In genomic region chr1:116540088-116540487, GRCh38 we compare ENCODE assay signal across 9 cellular contexts. TPM values are rescaled to one million over a fixed set of nuclear protein-coding genes. Genes with fewer than 3 reads are reported as not detected.
A peak's percentile ranks its signal among the peaks of the same experiment; 100 is the strongest.
DNase-seq lines count a peak whose midpoint lies in the region; ATAC-seq and TF ChIP-seq lines count a peak whose summit lies in the region.
"Had no signal": no experiment of that assay in that cellular context is flagged by ENCODE, and none has a peak within 500 bp of the region (broad histone marks: within the 10 kb centered on the region; RNA-seq: fewer than 3 reads in every experiment).

No MANE protein-coding gene starts in this region.

- peaks cover 48% of the 10 kb centered on the region for H3K4me1 ChIP-seq in RWPE2 (ENCODE audit: insufficient read depth, poor library complexity, severe bottlenecking)

- peak overlapping the region; percentile 24 for H3K27ac ChIP-seq in RWPE2 (ENCODE audit: poor library complexity, severe bottlenecking)

- H3K36me3 ChIP-seq in RWPE2 (ENCODE audit: low read depth): peaks cover 11% of the 10 kb centered on the region

- no peak for TF ChIP-seq CTCF in RWPE2 (IDR thresholded peaks at IDR 0.05; ENCODE audit: poor library complexity, severe bottlenecking)

- ATAC-seq in GM18873 (IDR thresholded peaks at IDR 0.05; ENCODE audit: low FRiP score, unreplicated experiment) (peak; percentile 47), HG03060 (IDR thresholded peaks at IDR 0.05; ENCODE audit: low read depth, unreplicated experiment) (peak; percentile 52), RWPE2 (ENCODE audit: low read depth) (no peak)

- POLR2A ChIA-PET in HEK293T (lab: Yijun Ruan, JAX): no interaction called here

- H3K4me3 ChIP-seq in RWPE2 (ENCODE audit: severe bottlenecking): no peak overlapping the region

- H3K9me3 ChIP-seq in RWPE2 (ENCODE audit: severe bottlenecking): no peaks in the 10 kb centered on the region

- no peaks in the 10 kb centered on the region for H3K27me3 ChIP-seq in RWPE2 (ENCODE audit: insufficient read depth, poor library complexity, severe bottlenecking)

- DNase-seq in AML-193 (lab: John Stamatoyannopoulos, UW) (peak; percentile 38 to 43), RWPE2 (ENCODE audit: low spot score) (no peak), HEK293T (ENCODE audit: extremely low spot score) (no peak), cerebellum (ENCODE audit: low spot score) (no peak), superior temporal gyrus (ENCODE audit: extremely low spot score) (no peak), OCI-M2 (lab: John Stamatoyannopoulos, UW; ENCODE audit: unreplicated experiment) (no peak)
- DNase-seq: activated CD8-positive, alpha-beta memory T cell treated with anti-CD3 and anti-CD28 coated beads for 24 hours had no signal

- CTCF ChIA-PET in HEK293T (lab: Yijun Ruan, JAX): no interaction called here

TF ChIP-seq in HEK293T, 16 proteins besides CTCF, POLR2A, EP300 and RAD21:
- TF ChIP-seq ZNF384 (IDR thresholded peaks at IDR 0.05) (no peak), FOXK2 (IDR thresholded peaks at IDR 0.05) (no peak), L3MBTL2 (conservative IDR thresholded peaks at IDR 0.05) (no peak), FOXM1 (IDR thresholded peaks at IDR 0.05; ENCODE audit: borderline replicate concordance) (no peak)

RNA-seq across cellular contexts. Expression of gene CD58, which starts 30.7 kb away (rescaled TPM):
- 7.7 TPM for total RNA-seq in cerebellum

Comparison
In these comparisons a context has a peak if more than half of its experiments do, and no peak if none do; other contexts are left out.
1. DNase-seq: peak in AML-193 (2 of 2); none in RWPE2 (single experiment), HEK293T (single experiment), cerebellum (single experiment), superior temporal gyrus (single experiment) and OCI-M2 (single experiment).